8 cellular contexts compared by ENCODE assay signal in genomic region chr4:124711469-124712416, GRCh38. TPM values are rescaled to one million over a fixed set of nuclear protein-coding genes. Genes with fewer than 3 reads are reported as not detected.
A peak's percentile ranks its signal among the peaks of the same experiment; 100 is the strongest.
DNase-seq lines count a peak whose midpoint lies in the region; ATAC-seq and TF ChIP-seq lines count a peak whose summit lies in the region.

No MANE protein-coding gene starts in this region.

- peak overlapping the region; percentile 90 for H3K27ac ChIP-seq in HUES6 (ENCODE audit: low read depth, low read length)
- H3K27ac ChIP-seq in PC-9, result peak overlapping the region; percentile 68
- H3K27ac ChIP-seq in skin epidermis, result peak overlapping the region; percentile 84 to 99 (median 93)

- peak; percentile 25; the same call in 1 of the 2 replicates for TF ChIP-seq CTCF in PC-9 (conservative IDR thresholded peaks at IDR 0.05)

- POLR2A ChIA-PET in PC-9 (lab: Charles Lee; ENCODE audit: unreplicated experiment), result interaction anchor here (0.5 to 0.7 kb wide), 2 partner anchors 309 to 1520 kb away, joined by 3 to 6 read pairs; no protein-coding TSS in a partner anchor

- DNase-seq in activated CD4-positive, alpha-beta T cell treated with anti-CD3 and anti-CD28 coated beads for 48 hours, result peak; percentile 16
- no peak for DNase-seq in activated CD4-positive, alpha-beta T cell treated with anti-CD3 and anti-CD28 coated beads, Interleukin-2, amount 50 U/mL, for 4 hours
- DNase-seq in PC-9 (peak; percentile 65 to 79), iPS-NIHi11 (ENCODE audit: low spot score) (peak; percentile 82)
- DNase-seq in central memory CD4-positive, alpha-beta T cell, result peak; percentile 1

- H3K27me3 ChIP-seq in HUES6 (ENCODE audit: control insufficient read depth, insufficient read depth, low read length) (no peaks in the 10 kb centered on the region), PC-9 (ENCODE audit: insufficient read depth, low read depth) (no peaks in the 10 kb centered on the region)

- peak; percentile 16 for ATAC-seq in GM21619 (IDR thresholded peaks at IDR 0.05; ENCODE audit: unreplicated experiment)

- no peaks in the 10 kb centered on the region for H3K9me2 ChIP-seq in PC-9 (ENCODE audit: insufficient read depth)

- peaks cover 24% of the 10 kb centered on the region for H3F3A ChIP-seq in PC-9 (ENCODE audit: insufficient read depth, low read depth)

- BruUV-seq in PC-9 (replicated peaks; lab: Mats Ljungman, UMichigan), result TSS peak; percentile 58

- peak overlapping the region; percentile 79 for H3K9ac ChIP-seq in HUES6 (ENCODE audit: low read length)

- CTCF ChIA-PET in PC-9 (lab: Charles Lee), result no interaction called here

- H3K36me3 ChIP-seq in HUES6 (ENCODE audit: control insufficient read depth, insufficient read depth, low read length), result peaks cover 12% of the 10 kb centered on the region
- H3K36me3 ChIP-seq in PC-9 (ENCODE audit: low read depth), result no peaks in the 10 kb centered on the region

- H3K4me3 ChIP-seq in HUES6 (ENCODE audit: low read depth, low read length) (peak overlapping the region; percentile 89), PC-9 (peak overlapping the region; percentile 92), skin epidermis (peak overlapping the region; percentile 61 to 97 (median 83))

- H3K79me2 ChIP-seq in PC-9 (ENCODE audit: low read depth), result peaks cover 21% of the 10 kb centered on the region

- H3K4me1 ChIP-seq in HUES6 (ENCODE audit: control insufficient read depth, insufficient read depth, low read length) (peaks cover 16% of the 10 kb centered on the region), PC-9 (replicated peaks; ENCODE audit: insufficient read depth) (peaks cover 25% of the 10 kb centered on the region)

- H4K20me1 ChIP-seq in PC-9 (ENCODE audit: insufficient read depth), result no peaks in the 10 kb centered on the region

- H2AFZ ChIP-seq in PC-9, result peak overlapping the region; percentile 98

- intact Hi-C loops in PC-9 (cut with micrococcal nuclease; ENCODE audit: unreplicated experiment), result loop anchor here (1.0 to 10.0 kb wide), 8 partner anchors 99 to 571 kb away; no protein-coding TSS in a partner anchor

- H3K9me3 ChIP-seq in HUES6 (ENCODE audit: control insufficient read depth, insufficient read depth, low read depth, low read length), result no peaks in the 10 kb centered on the region
- H3K9me3 ChIP-seq in PC-9 (ENCODE audit: insufficient read depth, low read depth), result no peaks in the 10 kb centered on the region

- H3K4me2 ChIP-seq in PC-9, result peak overlapping the region; percentile 87

RNA-seq across cellular contexts. Expression of gene ANKRD50, which starts 0.8 kb away (rescaled TPM):
- total RNA-seq in PC-9 (2021), result 14.4 and 17.2 TPM in 2 replicates

Comparison
In these comparisons a context has a peak if more than half of its experiments do, and no peak if none do; other contexts are left out.
1. DNase-seq: peak in activated CD4-positive, alpha-beta T cell treated with anti-CD3 and anti-CD28 coated beads for 48 hours (single experiment), PC-9 (2 of 2), central memory CD4-positive, alpha-beta T cell (single experiment) and iPS-NIHi11 (single experiment); none in activated CD4-positive, alpha-beta T cell treated with anti-CD3 and anti-CD28 coated beads, Interleukin-2, amount 50 U/mL, for 4 hours (0 of 2).
2. Peak in every context shown above with its lines, with median percentiles within 50 percentile points of each other: H3K27ac ChIP-seq and H3K4me3 ChIP-seq.